ENCODE assay signal across 1 cellular context in genomic region chr1:166730299-166730888, GRCh38.
TF ChIP-seq lines count a peak whose summit lies in the region.

No MANE protein-coding gene starts in this region.

TF ChIP-seq in K562, 482 proteins besides CTCF, POLR2A, EP300 and RAD21 (continued from another document):
- 0 out of 2 replicates have a peak, but pooled peaks have one; percentile 24 for TF ChIP-seq E2F1 (CRISPR knock-in tag; IDR thresholded peaks at IDR 0.05)
- peak; percentile 50 for TF ChIP-seq CBFA2T3 (IDR thresholded peaks at IDR 0.05)
- TF ChIP-seq MAFK (IDR thresholded peaks at IDR 0.05; ENCODE audit: low read length): 0 out of 2 replicates have a peak, but pooled peaks have one; percentile 11
- peak; percentile 64 for TF ChIP-seq SMARCA4 (IDR thresholded peaks at IDR 0.05)
- peak; percentile 63 for TF ChIP-seq MGA (IDR thresholded peaks at IDR 0.05)
- TF ChIP-seq STAT5A (IDR thresholded peaks at IDR 0.05; ENCODE audit: borderline replicate concordance, low read length): peak; percentile 37
- peak; percentile 86; the same call in 1 of the 2 replicates for TF ChIP-seq CHAMP1 (IDR thresholded peaks at IDR 0.05)
- peak; percentile 71 for TF ChIP-seq SMARCE1 (IDR thresholded peaks at IDR 0.05)
- no peak for TF ChIP-seq MXI1 (IDR thresholded peaks at IDR 0.05; ENCODE audit: low read depth, low read length)
- TF ChIP-seq HINFP (tag; conservative IDR thresholded peaks at IDR 0.05; ENCODE audit: low read depth): no peak
- TF ChIP-seq RB1 (IDR thresholded peaks at IDR 0.05; ENCODE audit: low read depth): peak; percentile 27; the same call in 1 of the 2 replicates
- TF ChIP-seq IRF2 (CRISPR knock-in tag; IDR thresholded peaks at IDR 0.05): no peak
- peak; percentile 14; the same call in 1 of the 2 replicates for TF ChIP-seq PKNOX1 (IDR thresholded peaks at IDR 0.05)
- TF ChIP-seq CREB1 (IDR thresholded peaks at IDR 0.05): peak; percentile 41; the same call in 1 of the 2 replicates
- no peak for TF ChIP-seq CREB1 (CRISPR knock-in tag; IDR thresholded peaks at IDR 0.05)
